In the genomic region with DNA sequence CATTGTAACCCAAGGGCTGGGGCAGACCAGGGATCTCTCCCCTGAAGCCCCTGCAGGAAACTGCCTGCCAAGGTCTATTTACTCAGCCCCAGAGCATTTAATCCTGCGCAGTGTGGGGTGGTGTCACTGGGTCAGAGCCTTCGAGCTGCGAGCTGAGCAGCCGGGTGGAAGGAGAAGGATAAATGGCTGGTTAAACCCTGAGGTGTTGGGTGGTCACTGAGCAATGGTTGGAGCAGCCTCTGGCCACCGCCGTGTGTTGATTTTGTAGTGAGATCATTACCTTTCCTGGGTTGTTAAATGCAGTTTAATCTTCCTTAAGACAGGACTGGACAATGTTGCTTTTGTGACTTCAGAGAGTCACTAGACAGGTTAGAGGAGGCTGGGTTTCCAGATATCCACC, we compare ENCODE assay signal across 19 cellular contexts.
DNase-seq lines count a peak whose midpoint lies in the region; ATAC-seq and TF ChIP-seq lines count a peak whose summit lies in the region.
"Had no signal": no experiment of that assay in that cellular context is flagged by ENCODE, and none has a peak within 500 bp of the region (broad histone marks: within the 10 kb centered on the region; RNA-seq: fewer than 3 reads in every experiment).

No MANE protein-coding gene starts in this region.

- peak overlapping the region in 3 of 4 donors; percentile 61 to 66 (median 65) for H3K27ac ChIP-seq in body of pancreas
- H3K27ac ChIP-seq: foreskin keratinocyte had no signal

- ATAC-seq in body of pancreas (peak; percentile 78), GM19452 (IDR thresholded peaks at IDR 0.05; ENCODE audit: unreplicated experiment) (no peak), GM19467 (IDR thresholded peaks at IDR 0.05; ENCODE audit: unreplicated experiment) (no peak)
- ATAC-seq: foreskin keratinocyte had no signal

- H3K36me3 ChIP-seq in body of pancreas (replicated peaks in 1 of 2; ENCODE audit: insufficient read depth in 1 of 2, low read depth in 2 of 2) = no peaks in the 10 kb centered on the region
- H3K36me3 ChIP-seq: MG63 had no signal

- H3K9me3 ChIP-seq in body of pancreas = no peaks in the 10 kb centered on the region
- H3K9me3 ChIP-seq: MG63, testis had no signal

- DNase-seq in NCI-H748 (lab: John Stamatoyannopoulos, UW; ENCODE audit: unreplicated experiment) = peak; percentile 16
- no peak for DNase-seq in NCI-H748 treated with DMSO at 0.1 percent for 48 hours (lab: John Stamatoyannopoulos, UW)
- peak; percentile 15 to 55 (median 35) for DNase-seq in body of pancreas
- peak; percentile 33 for DNase-seq in nephron progenitor cell
- DNase-seq in type B pancreatic cell (ENCODE audit: extremely low spot score, unreplicated experiment) = no peak
- DNase-seq in SW480 (ENCODE audit: low spot score) = no peak
- DNase-seq: activated effector memory CD4-positive, alpha-beta T cell treated with anti-CD3 and anti-CD28 coated beads, Interleukin-2, amount 50 U/mL, for 16 hours; amniotic stem cell; C1 segment of cervical spinal cord; DMS53; foreskin keratinocyte; HCEC 1CT; MG63; NK-92 treated with Interleukin-12 subunit alpha and Interleukin-12 subunit beta, amount 100 ng/mL, for 24 hours; RPMI8226; SW 1271; testis had no signal

- H3K4me3 ChIP-seq in body of pancreas = no peak overlapping the region
- H3K4me3 ChIP-seq: MG63, testis had no signal

- H3K4me3 Mint-ChIP-seq in nephron progenitor cell (peak overlapping the region; percentile 4), type B pancreatic cell (peak overlapping the region; percentile 27)

- no peak for TF ChIP-seq POLR2A in body of pancreas (IDR thresholded peaks at IDR 0.05)

- no peak for TF ChIP-seq CTCF in body of pancreas (IDR thresholded peaks at IDR 0.05)
- no peak for TF ChIP-seq CTCF in nephron progenitor cell (IDR thresholded peaks at IDR 0.05)
- TF ChIP-seq CTCF in type B pancreatic cell (conservative IDR thresholded peaks at IDR 0.05) = peak; percentile 11

- H3K9me3 Mint-ChIP-seq in nephron progenitor cell (no peaks in the 10 kb centered on the region), type B pancreatic cell (no peaks in the 10 kb centered on the region)

- no peaks in the 10 kb centered on the region for H3K27me3 Mint-ChIP-seq in nephron progenitor cell (ENCODE audit: low read depth, poor library complexity)
- H3K27me3 Mint-ChIP-seq in type B pancreatic cell = no peaks in the 10 kb centered on the region

- peaks cover 61% of the 10 kb centered on the region for H3K4me1 ChIP-seq in body of pancreas
- H3K4me1 ChIP-seq: foreskin keratinocyte had no signal

- H3K4me1 Mint-ChIP-seq in nephron progenitor cell (peaks cover 77% of the 10 kb centered on the region), type B pancreatic cell (ENCODE audit: unreplicated experiment) (peaks cover 73% of the 10 kb centered on the region)

- WGBS in body of pancreas, 2 donors = 34 to 45% methylated on average over 4 to 5 of the region's 6 CpGs

- H3K27ac Mint-ChIP-seq in nephron progenitor cell (peak overlapping the region; percentile 75), type B pancreatic cell (peak overlapping the region; percentile 23)

- no peaks in the 10 kb centered on the region for H3K27me3 ChIP-seq in body of pancreas
- H3K27me3 ChIP-seq: foreskin keratinocyte, MG63, testis had no signal

- intact Hi-C loops in body of pancreas (cut with DNase I) = no loop called here

- H3K36me3 Mint-ChIP-seq in nephron progenitor cell (ENCODE audit: low read depth) = peaks cover 10% of the 10 kb centered on the region
- peaks cover 13% of the 10 kb centered on the region for H3K36me3 Mint-ChIP-seq in type B pancreatic cell

Comparison
In these comparisons a context has a peak if more than half of its experiments do, and no peak if none do; other contexts are left out.
1. DNase-seq: peak in NCI-H748 (single experiment), body of pancreas (4 of 4) and nephron progenitor cell (single experiment); none in NCI-H748 treated with DMSO at 0.1 percent for 48 hours (single experiment), type B pancreatic cell (single experiment) and SW480 (single experiment).